ENCODE assay signal across 1 cellular context in the genomic region with DNA sequence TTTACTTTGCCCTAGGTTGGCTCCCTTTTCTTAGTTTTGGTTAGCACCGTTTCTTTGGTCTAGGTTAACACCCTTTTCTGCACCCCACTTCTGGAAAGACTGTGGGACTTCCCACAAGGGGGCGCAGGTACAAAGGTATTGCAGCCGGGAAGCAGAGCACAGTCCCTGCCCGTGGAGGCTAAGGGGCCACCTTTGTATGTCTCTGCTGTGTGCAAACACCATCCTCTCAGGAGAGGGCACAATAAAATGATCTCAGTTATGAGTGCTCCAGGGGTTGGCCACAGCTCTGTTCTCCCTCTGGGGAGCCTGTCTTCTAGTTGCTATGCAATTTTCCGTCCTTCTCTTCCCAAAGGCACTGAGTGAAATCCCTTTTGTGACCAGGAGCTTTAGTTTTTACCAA.
TF ChIP-seq lines count a peak whose summit lies in the region.

No MANE protein-coding gene starts in this region.

TF ChIP-seq in IMR-90, 13 proteins besides CTCF, POLR2A, EP300 and RAD21:
- TF ChIP-seq, protein P1, sequence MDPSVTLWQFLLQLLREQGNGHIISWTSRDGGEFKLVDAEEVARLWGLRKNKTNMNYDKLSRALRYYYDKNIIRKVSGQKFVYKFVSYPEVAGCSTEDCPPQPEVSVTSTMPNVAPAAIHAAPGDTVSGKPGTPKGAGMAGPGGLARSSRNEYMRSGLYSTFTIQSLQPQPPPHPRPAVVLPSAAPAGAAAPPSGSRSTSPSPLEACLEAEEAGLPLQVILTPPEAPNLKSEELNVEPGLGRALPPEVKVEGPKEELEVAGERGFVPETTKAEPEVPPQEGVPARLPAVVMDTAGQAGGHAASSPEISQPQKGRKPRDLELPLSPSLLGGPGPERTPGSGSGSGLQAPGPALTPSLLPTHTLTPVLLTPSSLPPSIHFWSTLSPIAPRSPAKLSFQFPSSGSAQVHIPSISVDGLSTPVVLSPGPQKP (IDR thresholded peaks at IDR 0.05; ENCODE audit: borderline replicate concordance, low read depth, low read length): no peak
- peak; percentile 10; the same call in 1 of the 2 replicates for TF ChIP-seq SMC3 (IDR thresholded peaks at IDR 0.05; ENCODE audit: low read depth, low read length)
